In the genomic region with DNA sequence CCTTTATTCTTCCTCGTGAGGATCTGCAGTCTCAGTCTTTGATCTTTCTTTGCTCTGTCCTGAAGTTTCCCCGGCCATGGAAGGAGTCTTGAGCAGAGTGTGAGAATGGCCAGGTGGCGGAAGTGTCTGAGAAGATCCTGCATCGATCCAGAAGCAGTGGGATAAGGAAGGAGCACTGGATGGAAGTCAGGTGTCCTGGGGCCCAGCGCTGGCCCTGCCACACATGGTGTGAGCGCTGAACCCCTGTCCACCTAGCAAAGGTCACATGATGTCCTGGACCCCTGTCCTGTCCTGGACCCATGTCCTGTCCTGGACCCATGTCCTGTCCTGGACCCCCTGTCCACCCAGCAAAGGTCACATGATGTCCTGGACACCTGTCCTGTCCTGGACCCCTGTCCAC, we compare ENCODE assay signal across 22 cellular contexts.
DNase-seq lines count a peak whose midpoint lies in the region; ATAC-seq, FAIRE-seq and TF ChIP-seq lines count a peak whose summit lies in the region.
"Had no signal": no experiment of that assay in that cellular context is flagged by ENCODE, and none has a peak within 500 bp of the region (broad histone marks: within the 10 kb centered on the region; RNA-seq: fewer than 3 reads in every experiment).

No MANE protein-coding gene starts in this region.

- H3F3A ChIP-seq in neural progenitor cell (ENCODE audit: low read depth), result no peaks in the 10 kb centered on the region

- POLR2A ChIA-PET in endothelial cell of umbilical vein (lab: Charles Lee), result no interaction called here

- no peaks in the 10 kb centered on the region for H4K20me1 ChIP-seq in endothelial cell of umbilical vein (replicated peaks; ENCODE audit: control insufficient read depth, extremely low read depth, insufficient read depth, low read length)
- no peaks in the 10 kb centered on the region for H4K20me1 ChIP-seq in neural progenitor cell (ENCODE audit: low read depth)

- H3K27ac Mint-ChIP-seq in neural progenitor cell (peak overlapping the region; percentile 24), T-helper 17 cell (no peak overlapping the region)
- H3K27ac Mint-ChIP-seq: CD4-positive, alpha-beta T cell; dendritic cell treated with granulocyte-macrophage colony-stimulating factor and Interleukin-4, amounts not matched to agents 40 ng/mL and 50 ng/mL, for 4 days; memory B cell; stimulated activated naive CD8-positive, alpha-beta T cell treated with anti-CD3 and anti-CD28 coated beads, Interleukin-15, Interleukin-2, amounts not matched to agents 100 ng/mL and 50 ng/mL, for 24 hours had no signal

- H3K9ac ChIP-seq in endothelial cell of umbilical vein (replicated peaks; ENCODE audit: extremely low read depth, insufficient read depth, low read length), result no peak overlapping the region
- no peak overlapping the region for H3K9ac ChIP-seq in neural progenitor cell

- FAIRE-seq in endothelial cell of umbilical vein (lab: Jason Lieb, UNC), result no peak
- FAIRE-seq: endometrium had no signal

- H3K27me3 ChIP-seq in RWPE2 (ENCODE audit: insufficient read depth, poor library complexity, severe bottlenecking) (no peaks in the 10 kb centered on the region), endothelial cell of umbilical vein (ENCODE audit: control insufficient read depth in 2 of 2, insufficient read depth in 2 of 2, low read length in 2 of 2) (no peaks in the 10 kb centered on the region), neural progenitor cell (no peaks in the 10 kb centered on the region), upper lobe of right lung (no peaks in the 10 kb centered on the region)
- H3K27me3 ChIP-seq: adrenal gland, cardiac muscle cell, heart left ventricle, tibial artery had no signal

- CTCF ChIA-PET in endothelial cell of umbilical vein (lab: Charles Lee), result interaction anchor here (0.9 to 1.3 kb wide), 2 partner anchors 43 to 248 kb away, joined by 3 to 5 read pairs; no protein-coding TSS in a partner anchor

- H3K79me2 ChIP-seq in endothelial cell of umbilical vein (ENCODE audit: control insufficient read depth, insufficient read depth, low read length), result no peaks in the 10 kb centered on the region
- no peaks in the 10 kb centered on the region for H3K79me2 ChIP-seq in neural progenitor cell (ENCODE audit: low read depth)

- ATAC-seq in RWPE2 (ENCODE audit: low read depth) (no peak), upper lobe of right lung (peak; percentile 26), T-helper 17 cell (no peak)
- ATAC-seq: naive thymus-derived CD4-positive, alpha-beta T cell had no signal

- no peak overlapping the region for H2AFZ ChIP-seq in endothelial cell of umbilical vein (ENCODE audit: low read depth, low read length)
- no peak overlapping the region for H2AFZ ChIP-seq in neural progenitor cell (replicated peaks)

- H3K27me3 Mint-ChIP-seq in neural progenitor cell (ENCODE audit: insufficient read depth, low read depth), result peaks cover 17% of the 10 kb centered on the region
- peaks cover 11% of the 10 kb centered on the region for H3K27me3 Mint-ChIP-seq in T-helper 17 cell
- H3K27me3 Mint-ChIP-seq: CD4-positive, alpha-beta T cell; memory B cell; stimulated activated naive CD8-positive, alpha-beta T cell treated with anti-CD3 and anti-CD28 coated beads, Interleukin-15, Interleukin-2, amounts not matched to agents 100 ng/mL and 50 ng/mL, for 24 hours had no signal

- no peak for DNase-seq in RWPE2 (ENCODE audit: low spot score)
- no peak for DNase-seq in endothelial cell of umbilical vein (ENCODE audit: low read depth, low spot score)
- no peak for DNase-seq in neural progenitor cell (ENCODE audit: low spot score)
- no peak for DNase-seq in upper lobe of right lung
- DNase-seq in caudate nucleus (lab: John Stamatoyannopoulos, UW), result no peak
- DNase-seq in RKO (ENCODE audit: low spot score), result no peak
- DNase-seq in T-helper 17 cell, result no peak
- DNase-seq: activated naive CD4-positive, alpha-beta T cell; activated T-cell treated with anti-CD3 and anti-CD28 coated beads, Interleukin-2, amount 50 U/mL, for 48 hours; CD4-positive, alpha-beta T cell; left cardiac atrium; naive thymus-derived CD4-positive, alpha-beta T cell; stimulated activated CD4-positive, alpha-beta T cell treated with anti-CD3 and anti-CD28 coated beads, Interleukin-15, amount 100 ng/mL, for 24 hours; T-helper 2 cell had no signal

- H3K4me2 ChIP-seq in endothelial cell of umbilical vein (ENCODE audit: insufficient read depth, low read length) (no peak overlapping the region), neural progenitor cell (no peak overlapping the region)

- no peak for TF ChIP-seq POLR2A in endothelial cell of umbilical vein (IDR thresholded peaks at IDR 0.05; ENCODE audit: low read depth, low read length)

- H3K4me1 ChIP-seq in RWPE2 (ENCODE audit: insufficient read depth, poor library complexity, severe bottlenecking) (peaks cover 20% of the 10 kb centered on the region), endothelial cell of umbilical vein (ENCODE audit: control insufficient read depth, extremely low read depth, insufficient read depth, low read length) (peaks cover 15% of the 10 kb centered on the region), neural progenitor cell (peaks cover 8% of the 10 kb centered on the region), upper lobe of right lung (peaks cover 6% of the 10 kb centered on the region)

- no peak overlapping the region for H3K4me3 Mint-ChIP-seq in neural progenitor cell
- no peak overlapping the region for H3K4me3 Mint-ChIP-seq in T-helper 17 cell
- H3K4me3 Mint-ChIP-seq: CD4-positive, alpha-beta T cell; dendritic cell treated with granulocyte-macrophage colony-stimulating factor and Interleukin-4, amounts not matched to agents 40 ng/mL and 50 ng/mL, for 4 days; memory B cell; naive thymus-derived CD4-positive, alpha-beta T cell; stimulated activated naive CD8-positive, alpha-beta T cell treated with anti-CD3 and anti-CD28 coated beads, Interleukin-15, Interleukin-2, amounts not matched to agents 100 ng/mL and 50 ng/mL, for 24 hours had no signal

- intact Hi-C loops in endothelial cell of umbilical vein (cut with micrococcal nuclease) (no loop called here), upper lobe of right lung (cut with DNase I) (no loop called here)

- H3K9me1 ChIP-seq in endothelial cell of umbilical vein (replicated peaks; ENCODE audit: control insufficient read depth, extremely low read depth, insufficient read depth, low read length), result no peaks in the 10 kb centered on the region

- TF ChIP-seq CTCF in RWPE2 (IDR thresholded peaks at IDR 0.05; ENCODE audit: poor library complexity, severe bottlenecking) (no peak), endothelial cell of umbilical vein (IDR thresholded peaks at IDR 0.05; ENCODE audit: extremely low read depth in 1 of 2, insufficient read depth in 1 of 2, low read depth in 1 of 2, low read length in 2 of 2) (no peak), neural progenitor cell (IDR thresholded peaks at IDR 0.05) (no peak), upper lobe of right lung (IDR thresholded peaks at IDR 0.05) (no peak)

- H3K9me3 Mint-ChIP-seq in neural progenitor cell, result peaks cover 8% of the 10 kb centered on the region
- H3K9me3 Mint-ChIP-seq: CD4-positive, alpha-beta T cell; dendritic cell treated with granulocyte-macrophage colony-stimulating factor and Interleukin-4, amounts not matched to agents 40 ng/mL and 50 ng/mL, for 4 days; memory B cell; stimulated activated naive CD8-positive, alpha-beta T cell treated with anti-CD3 and anti-CD28 coated beads, Interleukin-15, Interleukin-2, amounts not matched to agents 100 ng/mL and 50 ng/mL, for 24 hours had no signal

- H3K36me3 ChIP-seq in RWPE2 (ENCODE audit: low read depth), result no peaks in the 10 kb centered on the region
- H3K36me3 ChIP-seq in endothelial cell of umbilical vein (ENCODE audit: control insufficient read depth in 2 of 2, extremely low read depth in 1 of 2, insufficient read depth in 2 of 2, low read length in 2 of 2), result no peaks in the 10 kb centered on the region
- no peaks in the 10 kb centered on the region for H3K36me3 ChIP-seq in neural progenitor cell
- no peaks in the 10 kb centered on the region for H3K36me3 ChIP-seq in upper lobe of right lung
- H3K36me3 ChIP-seq: adrenal gland, cardiac muscle cell, heart left ventricle, tibial artery had no signal

- no TSS peak for BruUV-seq in endothelial cell of umbilical vein (replicated peaks; lab: Mats Ljungman, UMichigan)

- no peaks in the 10 kb centered on the region for H3K36me3 Mint-ChIP-seq in neural progenitor cell
- H3K36me3 Mint-ChIP-seq in T-helper 17 cell (ENCODE audit: low read depth), result no peaks in the 10 kb centered on the region
- H3K36me3 Mint-ChIP-seq: memory B cell had no signal

- H3K9me3 ChIP-seq in RWPE2 (ENCODE audit: severe bottlenecking), result no peaks in the 10 kb centered on the region
- H3K9me3 ChIP-seq in endothelial cell of umbilical vein (replicated peaks; ENCODE audit: control insufficient read depth, insufficient read depth, low read length), result no peaks in the 10 kb centered on the region
- H3K9me3 ChIP-seq in neural progenitor cell (ENCODE audit: low read depth), result no peaks in the 10 kb centered on the region
- H3K9me3 ChIP-seq in upper lobe of right lung, result no peaks in the 10 kb centered on the region
- no peaks in the 10 kb centered on the region for H3K9me3 ChIP-seq in T-helper 17 cell (ENCODE audit: control insufficient read depth, low read length, poor library complexity, severe bottlenecking)
- H3K9me3 ChIP-seq: adrenal gland, tibial artery had no signal

- peaks cover 14% of the 10 kb centered on the region for H3K4me1 Mint-ChIP-seq in neural progenitor cell
- H3K4me1 Mint-ChIP-seq in T-helper 17 cell, result peaks cover 5% of the 10 kb centered on the region

- H3K27ac ChIP-seq in RWPE2 (ENCODE audit: poor library complexity, severe bottlenecking) (peak overlapping the region; percentile 42), endothelial cell of umbilical vein (ENCODE audit: insufficient read depth, low read depth, low read length) (peak overlapping the region; percentile 29), neural progenitor cell (no peak overlapping the region), upper lobe of right lung (no peak overlapping the region), caudate nucleus (ENCODE audit: low read depth, low read length) (no peak overlapping the region)
- H3K27ac ChIP-seq: cardiac muscle cell had no signal

- dilution Hi-C loops in endothelial cell of umbilical vein (cut with MboI; ENCODE audit: extremely low pct_ligation_motif_present, low sequenced_read_pairs), result no loop called here

- no peak overlapping the region for H3K4me3 ChIP-seq in RWPE2 (ENCODE audit: severe bottlenecking)
- H3K4me3 ChIP-seq in endothelial cell of umbilical vein (replicated peaks in 1 of 3; ENCODE audit: insufficient read depth in 1 of 3, low read depth in 1 of 3, low read length in 3 of 3), result no peak overlapping the region
- H3K4me3 ChIP-seq in neural progenitor cell, result no peak overlapping the region
- H3K4me3 ChIP-seq in upper lobe of right lung, result no peak overlapping the region
- H3K4me3 ChIP-seq: adrenal gland, cardiac muscle cell, heart left ventricle, tibial artery had no signal

TF ChIP-seq in endothelial cell of umbilical vein, 7 proteins besides CTCF, POLR2A, EP300 and RAD21 (continues in another document):
- no peak for TF ChIP-seq GATA2 (IDR thresholded peaks at IDR 0.05; ENCODE audit: insufficient read depth, insufficient read length, low read depth, low read length)
- TF ChIP-seq, protein P1, sequence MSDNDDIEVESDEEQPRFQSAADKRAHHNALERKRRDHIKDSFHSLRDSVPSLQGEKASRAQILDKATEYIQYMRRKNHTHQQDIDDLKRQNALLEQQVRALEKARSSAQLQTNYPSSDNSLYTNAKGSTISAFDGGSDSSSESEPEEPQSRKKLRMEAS (IDR thresholded peaks at IDR 0.05; ENCODE audit: insufficient read depth, insufficient read length), result no peak

Comparison
In these comparisons a context has a peak if more than half of its experiments do, and no peak if none do; other contexts are left out.
1. H3K27ac ChIP-seq: peak in RWPE2 (single experiment) and endothelial cell of umbilical vein (single experiment); none in neural progenitor cell (single experiment), upper lobe of right lung (single experiment) and caudate nucleus (single experiment).